8 cellular contexts compared by ENCODE assay signal in the genomic region with DNA sequence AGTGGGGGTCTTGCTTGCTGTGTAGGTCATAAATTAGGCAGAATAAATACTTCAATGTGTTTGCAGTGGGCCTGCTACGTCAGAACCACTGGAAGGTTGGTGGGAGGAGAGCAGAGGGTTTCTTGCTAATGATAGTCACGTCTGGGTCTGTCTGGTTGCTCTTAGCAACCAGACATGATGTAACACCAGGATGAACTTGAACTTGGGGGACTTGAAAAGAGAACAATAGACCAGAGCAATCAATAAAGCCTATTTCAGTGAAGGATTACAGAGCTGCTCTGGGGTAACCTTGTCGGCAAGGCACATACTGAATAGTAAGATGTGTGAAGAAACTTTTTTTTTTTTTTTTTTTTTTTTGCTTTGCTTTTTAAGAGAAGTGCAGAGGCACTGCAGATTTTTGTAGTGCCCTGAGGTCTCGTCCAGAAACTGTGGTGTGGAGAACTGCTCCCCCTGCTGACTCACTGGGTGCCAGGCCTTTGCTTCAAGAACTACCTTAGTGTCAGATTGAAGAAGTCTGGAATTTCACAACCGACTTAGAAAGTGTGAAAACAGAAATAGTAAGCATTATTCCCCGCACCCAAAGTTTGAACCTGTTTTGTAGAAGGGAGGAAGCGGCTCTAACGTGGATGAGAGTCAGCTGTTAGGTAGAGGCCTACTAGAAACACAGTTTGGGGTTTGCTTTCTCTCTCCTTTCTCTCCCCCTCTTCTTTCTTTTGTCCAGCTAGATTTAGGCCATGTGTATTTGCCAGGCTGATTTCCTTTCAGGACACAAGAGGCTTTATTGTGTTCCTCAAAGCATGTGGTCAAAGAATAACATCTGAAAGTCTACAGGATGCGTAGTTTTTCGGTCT.
A peak's percentile ranks its signal among the peaks of the same experiment; 100 is the strongest.
DNase-seq lines count a peak whose midpoint lies in the region; ATAC-seq lines count a peak whose summit lies in the region.

No MANE protein-coding gene starts in this region.

- H3K27ac ChIP-seq in layer of hippocampus (ENCODE audit: low read depth, low read length) = peak overlapping the region; percentile 32

- no peaks in the 10 kb centered on the region for H3K27me3 ChIP-seq in layer of hippocampus (ENCODE audit: control insufficient read depth, insufficient read depth, low read length)

- DNase-seq in activated gamma-delta T cell treated with Interleukin-2 at 50 U/mL for 16 hours (peak; percentile 62), activated gamma-delta T cell (lab: John Stamatoyannopoulos, UW) (no peak), NCI-H446 (lab: John Stamatoyannopoulos, UW) (peak; percentile 70 to 79), cerebellum (ENCODE audit: low spot score) (peak; percentile 69)
- peak; percentile 17 for DNase-seq in activated CD4-positive, CD25-positive, alpha-beta regulatory T cell treated with anti-CD3 and anti-CD28 coated beads, Interleukin-2, amount 50 U/mL, for 16 hours (ENCODE audit: low read depth, low spot score)
- DNase-seq in stimulated activated CD4-positive, alpha-beta T cell treated with anti-CD3 and anti-CD28 coated beads, Interleukin-1b, Interleukin-23, amount 100 ng/mL, for 4 hours (ENCODE audit: low read depth in 2 of 2) = peak; percentile 37 to 40

- peak; percentile 86 for ATAC-seq in HG03159 (IDR thresholded peaks at IDR 0.05; ENCODE audit: unreplicated experiment)
